Comparison of ENCODE assay signal across 1 cellular context in the genomic region with DNA sequence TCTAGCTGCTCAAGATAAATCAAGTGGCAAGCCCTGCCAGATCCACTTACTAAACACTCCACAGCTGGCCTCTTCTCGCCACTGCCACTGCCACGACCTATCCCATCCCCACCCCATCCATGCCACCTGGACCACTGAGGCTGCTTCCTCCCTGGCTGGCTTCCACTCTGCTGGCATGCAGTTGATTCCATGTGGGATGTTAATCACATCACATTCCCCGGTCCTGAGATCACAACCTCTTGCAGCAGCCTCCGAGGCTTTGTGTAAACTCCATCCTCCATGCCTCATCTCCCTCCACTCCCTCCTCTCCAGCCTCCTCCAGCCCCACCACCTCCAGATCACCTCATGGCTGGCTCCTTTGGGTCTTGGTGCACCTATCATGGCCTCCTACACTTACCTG.
A peak's percentile ranks its signal among the peaks of the same experiment; 100 is the strongest.
TF ChIP-seq lines count a peak whose summit lies in the region.

No MANE protein-coding gene starts in this region.

TF ChIP-seq in GM12878, 131 proteins besides CTCF, POLR2A, EP300 and RAD21:
- TF ChIP-seq POLR2AphosphoS2 (IDR thresholded peaks at IDR 0.05; ENCODE audit: low read depth, low read length) (peak; percentile 13; the same call in 1 of the 2 replicates), KLF5 (IDR thresholded peaks at IDR 0.05; ENCODE audit: partially characterized antibody) (no peak)
